18 cellular contexts compared by ENCODE assay signal in genomic region chr17:15513859-15514446, GRCh38. TPM values are rescaled to one million over a fixed set of nuclear protein-coding genes. Genes with fewer than 3 reads are reported as not detected.
DNase-seq lines count a peak whose midpoint lies in the region; ATAC-seq and TF ChIP-seq lines count a peak whose summit lies in the region.
"Had no signal": no experiment of that assay in that cellular context is flagged by ENCODE, and none has a peak within 500 bp of the region (broad histone marks: within the 10 kb centered on the region; RNA-seq: fewer than 3 reads in every experiment).

No MANE protein-coding gene starts in this region.

- WGBS in hepatocyte (ENCODE audit: low lambda C conversion rate, missing lambda C conversion rate): 45% methylated on average over 9 of the region's 9 CpGs
- 55% methylated on average over 9 of the region's 9 CpGs for WGBS in prostate gland
- 43 to 60% methylated on average over 9 of the region's 9 CpGs for WGBS in upper lobe of left lung, 2 donors

- intact Hi-C loops in prostate gland (cut with DNase I): no loop called here
- intact Hi-C loops in colonic mucosa (cut with DNase I): no loop called here

- TF ChIP-seq EP300 in upper lobe of left lung (IDR thresholded peaks at IDR 0.05): no peak

- H3K9me2 ChIP-seq in hepatocyte (replicated peaks; ENCODE audit: insufficient read depth): no peaks in the 10 kb centered on the region

- H3K36me3 ChIP-seq in hepatocyte (replicated peaks; ENCODE audit: insufficient read depth, low read depth) (no peaks in the 10 kb centered on the region), prostate gland (peaks cover 0 to 5% of the 10 kb centered on the region in 2 donors), upper lobe of left lung (peaks cover 0 to 9% (median 0%) of the 10 kb centered on the region in 4 donors), colonic mucosa (no peaks in the 10 kb centered on the region)
- H3K36me3 ChIP-seq: neural progenitor cell had no signal

- H3K4me1 Mint-ChIP-seq in brain: peaks cover 9% of the 10 kb centered on the region
- H3K4me1 Mint-ChIP-seq: activated CD8-positive, alpha-beta memory T cell treated with anti-CD3 and anti-CD28 coated beads, Interleukin-2, amount 10 ng/mL, durations not matched to agents 7 days and 5 days had no signal

- peak overlapping the region; percentile 32 for H3K4me2 ChIP-seq in hepatocyte
- H3K4me2 ChIP-seq: neural progenitor cell had no signal

- no peak overlapping the region for H3K9ac ChIP-seq in colonic mucosa (ENCODE audit: low read depth in 2 of 2, low read length in 2 of 2)
- H3K9ac ChIP-seq: neural progenitor cell had no signal

- no peaks in the 10 kb centered on the region for H3K9me3 Mint-ChIP-seq in brain
- H3K9me3 Mint-ChIP-seq: neural progenitor cell had no signal

- peak; percentile 16 for DNase-seq in hepatocyte (ENCODE audit: low spot score)
- DNase-seq in prostate gland (ENCODE audit: low spot score): no peak
- no peak for DNase-seq in upper lobe of left lung
- DNase-seq in colonic mucosa: no peak
- no peak for DNase-seq in T1000 (lab: John Stamatoyannopoulos, UW)
- DNase-seq: activated CD4-positive, CD25-positive, alpha-beta regulatory T cell treated with anti-CD3 and anti-CD28 coated beads, Interleukin-2, amount 50 U/mL, for 72 hours; activated CD8-positive, alpha-beta memory T cell treated with anti-CD3 and anti-CD28 coated beads, Interleukin-2, amount 10 ng/mL, durations not matched to agents 7 days and 5 days; activated effector memory CD4-positive, alpha-beta T cell treated with anti-CD3 and anti-CD28 coated beads, Interleukin-2, amount 50 U/mL, for 16 hours; AML-193; Calu3; NCI-H526; SIG-M5; stimulated activated CD4-positive, alpha-beta T cell treated with anti-CD3 and anti-CD28 coated beads, Interleukin-4, amount 100 ng/mL, for 24 hours had no signal

- H3K27ac ChIP-seq in hepatocyte (peak overlapping the region; percentile 59), prostate gland (peak overlapping the region; percentile 26 to 44), upper lobe of left lung (peak overlapping the region; percentile 10 to 65 (median 42)), colonic mucosa (no peak overlapping the region)
- H3K27ac ChIP-seq: neural progenitor cell had no signal

- H3K4me3 ChIP-seq in hepatocyte: no peak overlapping the region
- H3K4me3 ChIP-seq in prostate gland: no peak overlapping the region
- no peak overlapping the region for H3K4me3 ChIP-seq in upper lobe of left lung
- H3K4me3 ChIP-seq in colonic mucosa: no peak overlapping the region
- H3K4me3 ChIP-seq: GM12878, lung, neural progenitor cell had no signal

- peaks cover 5% of the 10 kb centered on the region for H3K79me2 ChIP-seq in hepatocyte

- H3K27me3 ChIP-seq in hepatocyte: no peaks in the 10 kb centered on the region
- no peaks in the 10 kb centered on the region for H3K27me3 ChIP-seq in prostate gland (replicated peaks; ENCODE audit: insufficient read depth)
- H3K27me3 ChIP-seq in upper lobe of left lung: no peaks in the 10 kb centered on the region
- H3K27me3 ChIP-seq in colonic mucosa: no peaks in the 10 kb centered on the region
- H3K27me3 ChIP-seq: neural progenitor cell had no signal

- TF ChIP-seq CTCF in brain (conservative IDR thresholded peaks at IDR 0.05) (no peak), hepatocyte (IDR thresholded peaks at IDR 0.05; ENCODE audit: poor library complexity) (no peak), prostate gland (IDR thresholded peaks at IDR 0.05) (no peak), upper lobe of left lung (IDR thresholded peaks at IDR 0.05) (no peak), colonic mucosa (IDR thresholded peaks at IDR 0.05) (no peak)

- no peak for ATAC-seq in upper lobe of left lung (ENCODE audit: low FRiP score in 2 of 2)
- ATAC-seq in activated CD4-positive, CD25-positive, alpha-beta regulatory T cell treated with anti-CD3 and anti-CD28 coated beads, Interleukin-2, amount 50 U/mL, for 24 hours: no peak
- ATAC-seq: activated CD8-positive, alpha-beta memory T cell treated with anti-CD3 and anti-CD28 coated beads, Interleukin-2, amount 10 ng/mL, durations not matched to agents 7 days and 5 days; GM12878 had no signal

- no peak overlapping the region for H3K4me3 Mint-ChIP-seq in brain
- H3K4me3 Mint-ChIP-seq: activated CD8-positive, alpha-beta memory T cell treated with anti-CD3 and anti-CD28 coated beads, Interleukin-2, amount 10 ng/mL, durations not matched to agents 7 days and 5 days; neural progenitor cell had no signal

- H3K9me3 ChIP-seq in hepatocyte (ENCODE audit: low read depth): no peaks in the 10 kb centered on the region
- H3K9me3 ChIP-seq in prostate gland: no peaks in the 10 kb centered on the region
- H3K9me3 ChIP-seq in upper lobe of left lung: no peaks in the 10 kb centered on the region
- no peaks in the 10 kb centered on the region for H3K9me3 ChIP-seq in colonic mucosa

- H3K27me3 Mint-ChIP-seq in brain: no peaks in the 10 kb centered on the region
- H3K27me3 Mint-ChIP-seq: activated CD8-positive, alpha-beta memory T cell treated with anti-CD3 and anti-CD28 coated beads, Interleukin-2, amount 10 ng/mL, durations not matched to agents 7 days and 5 days had no signal

- H3K4me1 ChIP-seq in hepatocyte (ENCODE audit: insufficient read depth): peaks cover 26% of the 10 kb centered on the region
- no peaks in the 10 kb centered on the region for H3K4me1 ChIP-seq in prostate gland (replicated peaks)
- H3K4me1 ChIP-seq in upper lobe of left lung: peaks cover 0 to 18% (median 15%) of the 10 kb centered on the region in 4 donors
- peaks cover 6% of the 10 kb centered on the region for H3K4me1 ChIP-seq in colonic mucosa
- H3K4me1 ChIP-seq: neural progenitor cell had no signal

- H4K20me1 ChIP-seq in hepatocyte (ENCODE audit: insufficient read depth, poor library complexity, severe bottlenecking): no peaks in the 10 kb centered on the region

- H3K36me3 Mint-ChIP-seq in brain: peaks cover 75% of the 10 kb centered on the region

- H3K27ac Mint-ChIP-seq in brain: peak overlapping the region in 3 of 5 experiments; percentile 39 to 97 (median 94)
- H3K27ac Mint-ChIP-seq: activated CD8-positive, alpha-beta memory T cell treated with anti-CD3 and anti-CD28 coated beads, Interleukin-2, amount 10 ng/mL, durations not matched to agents 7 days and 5 days; neural progenitor cell had no signal

- TF ChIP-seq POLR2A in prostate gland (IDR thresholded peaks at IDR 0.05) (no peak), upper lobe of left lung (IDR thresholded peaks at IDR 0.05) (no peak)

- no peak overlapping the region for H2AFZ ChIP-seq in hepatocyte
- H2AFZ ChIP-seq: neural progenitor cell had no signal

RNA-seq across cellular contexts. Expression of gene CDRT4, which starts 46.5 kb away (rescaled TPM):
- 1.5 TPM for polyA plus RNA-seq in brain (ENCODE audit: insufficient read depth, low read depth, low replicate concordance)
- 2.7 and 10.4 TPM in 2 replicates for total RNA-seq in hepatocyte
- 9.6 and 11.8 TPM in 2 replicates for polyA plus RNA-seq in hepatocyte
- total RNA-seq in prostate gland: 10 to 100 TPM in 1 of 2 donors, 1 to 10 TPM in 1; 8.5 to 13.0 TPM
- 10 to 100 TPM in 2 of 6 donors, 1 to 10 TPM in 3, not detected in 1; 4.7 to 38.8 (median 5.8) TPM for total RNA-seq in upper lobe of left lung
- 1 to 10 TPM; 3.8 to 5.3 TPM for total RNA-seq in colonic mucosa

RNA-seq across cellular contexts. Expression of gene TVP23C, which starts 49.3 kb away (rescaled TPM):
- 1.6 TPM for polyA plus RNA-seq in brain (ENCODE audit: insufficient read depth, low read depth, low replicate concordance)
- total RNA-seq in hepatocyte: 40.7 and 41.3 TPM in 2 replicates
- 15.3 and 23.0 TPM in 2 replicates for polyA plus RNA-seq in hepatocyte
- total RNA-seq in prostate gland: 10 to 100 TPM; 16.9 to 19.4 TPM
- 10 to 100 TPM; 15.3 to 54.0 (median 17.4) TPM for total RNA-seq in upper lobe of left lung
- 10 to 100 TPM; 10.7 to 14.0 TPM for total RNA-seq in colonic mucosa
